Comparison of ENCODE assay signal across 17 cellular contexts in the genomic region with DNA sequence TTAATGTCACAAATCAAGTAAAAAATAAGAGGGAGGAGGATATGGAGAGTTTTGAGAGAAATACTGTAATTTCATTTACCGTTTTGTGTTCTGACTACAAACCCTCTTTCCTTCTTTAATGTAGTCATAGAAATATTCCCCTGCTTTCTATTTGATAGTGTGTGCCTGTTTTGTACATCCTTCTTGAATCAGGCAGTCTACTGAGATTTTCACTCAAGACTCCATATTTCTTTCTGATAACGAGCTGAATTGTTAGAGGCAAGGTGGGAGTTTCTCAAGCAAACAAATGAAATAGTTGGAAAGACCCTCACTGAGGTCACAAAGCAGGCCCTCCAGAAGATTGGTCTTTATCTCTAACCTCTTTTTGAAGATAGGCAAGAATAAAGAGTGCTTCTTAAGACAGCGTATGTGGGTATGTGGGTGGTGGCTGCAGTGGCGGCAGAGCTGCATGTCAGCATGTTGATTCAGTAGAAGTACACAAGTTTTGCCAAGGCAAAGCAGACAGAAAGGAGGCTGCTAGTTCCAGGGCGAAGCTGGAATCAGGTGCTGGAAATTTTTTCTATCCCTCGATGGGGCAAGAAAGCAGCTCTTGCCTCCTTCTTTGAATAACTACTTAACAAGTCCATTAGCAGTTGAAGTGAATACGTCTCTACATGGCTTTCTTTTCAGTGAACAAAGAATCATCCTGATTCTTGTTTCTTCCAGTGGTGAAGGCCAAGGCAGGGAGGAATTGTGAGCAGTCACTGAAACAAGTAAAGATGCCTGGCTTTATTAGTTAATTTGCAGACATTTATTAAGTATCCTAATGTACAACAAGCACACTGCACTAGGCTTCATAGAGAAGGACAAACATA.
A peak's percentile ranks its signal among the peaks of the same experiment; 100 is the strongest.
DNase-seq lines count a peak whose midpoint lies in the region; ATAC-seq and TF ChIP-seq lines count a peak whose summit lies in the region.
"Had no signal": no experiment of that assay in that cellular context is flagged by ENCODE, and none has a peak within 500 bp of the region (broad histone marks: within the 10 kb centered on the region; RNA-seq: fewer than 3 reads in every experiment).

No MANE protein-coding gene starts in this region.

- CTCF ChIA-PET in CD4-positive, alpha-beta memory T cell (lab: Charles Lee; ENCODE audit: partially characterized antibody): no interaction called here
- CTCF ChIA-PET in activated CD8-positive, alpha-beta T cell treated with anti-CD3 and anti-CD28 coated beads, Interleukin-2, amount 10 ng/mL, durations not matched to agents 7 days and 5 days (lab: Charles Lee): no interaction called here

- peaks cover 4 to 9% (median 6%) of the 10 kb centered on the region in 4 donors for H3K4me1 Mint-ChIP-seq in CD4-positive, alpha-beta memory T cell
- H3K4me1 Mint-ChIP-seq in chondrocyte (ENCODE audit: low read depth): no peaks in the 10 kb centered on the region
- H3K4me1 Mint-ChIP-seq in activated CD8-positive, alpha-beta T cell treated with anti-CD3 and anti-CD28 coated beads, Interleukin-2, amount 10 ng/mL, durations not matched to agents 7 days and 5 days (ENCODE audit: low read depth): no peaks in the 10 kb centered on the region

- no peak overlapping the region for H3K9ac ChIP-seq in Loucy (ENCODE audit: low read depth, low read length, poor library complexity, severe bottlenecking)

- intact Hi-C loops in CD4-positive, alpha-beta memory T cell (cut with micrococcal nuclease): no loop called here
- intact Hi-C loops in ascending aorta (cut with DNase I): no loop called here

- H3K79me2 ChIP-seq in Loucy (ENCODE audit: insufficient read depth, low read length): no peaks in the 10 kb centered on the region

- H3K4me3 Mint-ChIP-seq in CD4-positive, alpha-beta memory T cell: peak overlapping the region; percentile 25 to 68 (median 50)
- H3K4me3 Mint-ChIP-seq in chondrocyte (ENCODE audit: unreplicated experiment): no peak overlapping the region
- H3K4me3 Mint-ChIP-seq in activated CD8-positive, alpha-beta T cell treated with anti-CD3 and anti-CD28 coated beads, Interleukin-2, amount 10 ng/mL, durations not matched to agents 7 days and 5 days: no peak overlapping the region

- peak overlapping the region; percentile 19 for H3K27ac ChIP-seq in CD4-positive, alpha-beta memory T cell (ENCODE audit: low read depth, low read length)
- no peak overlapping the region for H3K27ac ChIP-seq in ascending aorta

- H3K9me3 ChIP-seq in CD4-positive, alpha-beta memory T cell (ENCODE audit: control insufficient read depth in 1 of 2, low read length in 2 of 2): no peaks in the 10 kb centered on the region
- H3K9me3 ChIP-seq in Loucy (ENCODE audit: insufficient read depth, low read depth, low read length): no peaks in the 10 kb centered on the region
- no peaks in the 10 kb centered on the region for H3K9me3 ChIP-seq in neuron (ENCODE audit: low read length)
- peaks cover 0 to 9% of the 10 kb centered on the region in 2 donors for H3K9me3 ChIP-seq in ascending aorta

- POLR2A ChIA-PET in CD4-positive, alpha-beta memory T cell (lab: Charles Lee; ENCODE audit: partially characterized antibody): interaction anchor here (1.2 kb wide), 1 partner anchor 80 kb away, joined by 4 read pairs; no protein-coding TSS in a partner anchor
- POLR2A ChIA-PET in activated CD8-positive, alpha-beta T cell treated with anti-CD3 and anti-CD28 coated beads, Interleukin-2, amount 10 ng/mL, durations not matched to agents 7 days and 5 days (lab: Charles Lee): no interaction called here

- H4K20me1 ChIP-seq in Loucy (ENCODE audit: insufficient read depth, low read length, poor library complexity, severe bottlenecking): no peaks in the 10 kb centered on the region

- H3K36me3 Mint-ChIP-seq in CD4-positive, alpha-beta memory T cell: no peaks in the 10 kb centered on the region
- H3K36me3 Mint-ChIP-seq in chondrocyte (ENCODE audit: low read depth): peaks cover 5% of the 10 kb centered on the region
- H3K36me3 Mint-ChIP-seq in activated CD8-positive, alpha-beta T cell treated with anti-CD3 and anti-CD28 coated beads, Interleukin-2, amount 10 ng/mL, durations not matched to agents 7 days and 5 days (ENCODE audit: low read depth): peaks cover 2% of the 10 kb centered on the region

- peaks cover 0 to 9% (median 4%) of the 10 kb centered on the region in 8 donors for H3K9me3 Mint-ChIP-seq in CD4-positive, alpha-beta memory T cell
- peaks cover 21% of the 10 kb centered on the region for H3K9me3 Mint-ChIP-seq in chondrocyte (ENCODE audit: low read depth)
- peaks cover 12% of the 10 kb centered on the region for H3K9me3 Mint-ChIP-seq in activated CD8-positive, alpha-beta T cell treated with anti-CD3 and anti-CD28 coated beads, Interleukin-2, amount 10 ng/mL, durations not matched to agents 7 days and 5 days (ENCODE audit: insufficient read depth)

- no peak for DNase-seq in CD4-positive, alpha-beta memory T cell
- DNase-seq in chondrocyte (ENCODE audit: low spot score): no peak
- DNase-seq in ascending aorta (ENCODE audit: low spot score in 2 of 2): no peak
- no peak for DNase-seq in activated CD8-positive, alpha-beta T cell treated with anti-CD3 and anti-CD28 coated beads, Interleukin-2, amount 10 ng/mL, durations not matched to agents 7 days and 5 days
- DNase-seq in middle frontal gyrus (ENCODE audit: extremely low spot score, low spot score): no peak
- DNase-seq: activated effector memory CD4-positive, alpha-beta T cell treated with Interleukin-2 at 50 U/mL for 16 hours; DMS 273 treated with DMSO at 0.1 percent for 48 hours; dorsolateral prefrontal cortex; NCI-H1092; NCI-H2171; RPMI8226; stimulated activated CD4-positive, alpha-beta T cell treated with anti-CD3 and anti-CD28 coated beads, Interleukin-12 subunit alpha, Interleukin-12 subunit beta, amount 100 ng/mL, for 4 hours; stimulated activated naive CD8-positive, alpha-beta T cell treated with anti-CD3 and anti-CD28 coated beads, Interleukin-15, amount 100 ng/mL, for 72 hours had no signal

- no peaks in the 10 kb centered on the region for H3K9me2 ChIP-seq in Loucy (replicated peaks; ENCODE audit: low read depth, low read length)

- TF ChIP-seq CTCF in Loucy (conservative IDR thresholded peaks at IDR 0.05; ENCODE audit: low read length) (no peak), chondrocyte (IDR thresholded peaks at IDR 0.05) (no peak), ascending aorta (IDR thresholded peaks at IDR 0.05) (no peak)

- no peak overlapping the region for H3K4me2 ChIP-seq in Loucy (ENCODE audit: low read depth, low read length, poor library complexity, severe bottlenecking)

- no peak for ATAC-seq in HG02870 (IDR thresholded peaks at IDR 0.05; ENCODE audit: unreplicated experiment)
- ATAC-seq in activated CD8-positive, alpha-beta T cell treated with anti-CD3 and anti-CD28 coated beads, Interleukin-2, amount 10 ng/mL, durations not matched to agents 7 days and 5 days: no peak
- ATAC-seq: esophagus mucosa; stimulated activated naive CD8-positive, alpha-beta T cell treated with anti-CD3 and anti-CD28 coated beads, Interleukin-15, amount 100 ng/mL, for 72 hours had no signal

- H3K4me3 ChIP-seq in CD4-positive, alpha-beta memory T cell (ENCODE audit: low read length in 2 of 2): no peak overlapping the region
- no peak overlapping the region for H3K4me3 ChIP-seq in Loucy (ENCODE audit: low read length, poor library complexity, severe bottlenecking)
- no peak overlapping the region for H3K4me3 ChIP-seq in neuron (ENCODE audit: low read length)
- no peak overlapping the region for H3K4me3 ChIP-seq in ascending aorta

- H3K36me3 ChIP-seq in CD4-positive, alpha-beta memory T cell (ENCODE audit: insufficient read depth, low read length): no peaks in the 10 kb centered on the region
- H3K36me3 ChIP-seq in Loucy (ENCODE audit: insufficient read depth, low read length) (no peaks in the 10 kb centered on the region), neuron (ENCODE audit: insufficient read depth, low read length) (no peaks in the 10 kb centered on the region), ascending aorta (no peaks in the 10 kb centered on the region)

- no peaks in the 10 kb centered on the region for H3K27me3 Mint-ChIP-seq in CD4-positive, alpha-beta memory T cell
- H3K27me3 Mint-ChIP-seq in chondrocyte (ENCODE audit: low read depth): no peaks in the 10 kb centered on the region
- H3K27me3 Mint-ChIP-seq in activated CD8-positive, alpha-beta T cell treated with anti-CD3 and anti-CD28 coated beads, Interleukin-2, amount 10 ng/mL, durations not matched to agents 7 days and 5 days (ENCODE audit: low read depth): no peaks in the 10 kb centered on the region
- H3K27me3 Mint-ChIP-seq: stimulated activated naive CD8-positive, alpha-beta T cell treated with anti-CD3 and anti-CD28 coated beads, Interleukin-15, amount 100 ng/mL, for 72 hours had no signal

- peak overlapping the region in 6 of 7 donors; percentile 4 to 86 (median 60) for H3K27ac Mint-ChIP-seq in CD4-positive, alpha-beta memory T cell
- H3K27ac Mint-ChIP-seq in chondrocyte (ENCODE audit: unreplicated experiment): peak overlapping the region; percentile 22
- H3K27ac Mint-ChIP-seq in activated CD8-positive, alpha-beta T cell treated with anti-CD3 and anti-CD28 coated beads, Interleukin-2, amount 10 ng/mL, durations not matched to agents 7 days and 5 days: no peak overlapping the region
- H3K27ac Mint-ChIP-seq: stimulated activated naive CD8-positive, alpha-beta T cell treated with anti-CD3 and anti-CD28 coated beads, Interleukin-15, amount 100 ng/mL, for 72 hours had no signal

- peak overlapping the region; percentile 21; the same call in 1 of the 2 replicates for H2AFZ ChIP-seq in Loucy (ENCODE audit: low read length)
- H2AFZ ChIP-seq in neuron (ENCODE audit: low read depth, low read length): peak overlapping the region; percentile 42

- no peaks in the 10 kb centered on the region for H3K27me3 ChIP-seq in CD4-positive, alpha-beta memory T cell (ENCODE audit: insufficient read depth, low read length)
- H3K27me3 ChIP-seq in Loucy (ENCODE audit: insufficient read depth, low read length, poor library complexity, severe bottlenecking) (no peaks in the 10 kb centered on the region), neuron (ENCODE audit: insufficient read depth, low read length) (no peaks in the 10 kb centered on the region), ascending aorta (no peaks in the 10 kb centered on the region)
- H3K27me3 ChIP-seq: dorsolateral prefrontal cortex had no signal

- H3F3A ChIP-seq in Loucy (ENCODE audit: low read depth): no peaks in the 10 kb centered on the region

- no peaks in the 10 kb centered on the region for H3K4me1 ChIP-seq in CD4-positive, alpha-beta memory T cell (ENCODE audit: insufficient read depth, low read length)
- H3K4me1 ChIP-seq in Loucy (ENCODE audit: insufficient read depth, low read length, poor library complexity, severe bottlenecking): no peaks in the 10 kb centered on the region
- H3K4me1 ChIP-seq in neuron (ENCODE audit: insufficient read depth, low read length): no peaks in the 10 kb centered on the region
- no peaks in the 10 kb centered on the region for H3K4me1 ChIP-seq in ascending aorta

Comparison
In these comparisons a context has a peak if more than half of its experiments do, and no peak if none do; other contexts are left out.
1. H3K4me3 Mint-ChIP-seq: peak in CD4-positive, alpha-beta memory T cell (8 of 8); none in chondrocyte (single experiment) and activated CD8-positive, alpha-beta T cell treated with anti-CD3 and anti-CD28 coated beads, Interleukin-2, amount 10 ng/mL, durations not matched to agents 7 days and 5 days (single experiment).